In genomic region chr2:240502430-240503121, GRCh38 we compare ENCODE assay signal across 26 cellular contexts. TPM values are rescaled to one million over a fixed set of nuclear protein-coding genes. Genes with fewer than 3 reads are reported as not detected.
A peak's percentile ranks its signal among the peaks of the same experiment; 100 is the strongest.
DNase-seq lines count a peak whose midpoint lies in the region; ATAC-seq and TF ChIP-seq lines count a peak whose summit lies in the region.
"Had no signal": no experiment of that assay in that cellular context is flagged by ENCODE, and none has a peak within 500 bp of the region (broad histone marks: within the 10 kb centered on the region; RNA-seq: fewer than 3 reads in every experiment).

No MANE protein-coding gene starts in this region.

- no peaks in the 10 kb centered on the region for H3K9me3 ChIP-seq in DND-41 (ENCODE audit: insufficient read depth, low read length, severe bottlenecking)
- H3K9me3 ChIP-seq in osteoblast (ENCODE audit: low read depth, low read length) = no peaks in the 10 kb centered on the region
- H3K9me3 ChIP-seq in HAP-1 = no peaks in the 10 kb centered on the region
- H3K9me3 ChIP-seq: MG63, ovary, SJCRH30, upper lobe of left lung had no signal

- H3K4me3 ChIP-seq in DND-41 (ENCODE audit: low read depth in 1 of 2, low read length in 2 of 2) = no peak overlapping the region
- no peak overlapping the region for H3K4me3 ChIP-seq in H7 (ENCODE audit: insufficient read depth, low read depth, low read length)
- no peak overlapping the region for H3K4me3 ChIP-seq in osteoblast (ENCODE audit: insufficient read depth, low read length)
- H3K4me3 ChIP-seq in HAP-1 = no peak overlapping the region
- H3K4me3 ChIP-seq: K562, MG63, ovary, SJCRH30, smooth muscle cell, upper lobe of left lung had no signal

- H3K36me3 Mint-ChIP-seq in activated CD8-positive, alpha-beta T cell treated with anti-CD3 and anti-CD28 coated beads, Interleukin-2, amount 10 ng/mL, durations not matched to agents 7 days and 5 days (ENCODE audit: low read depth) = peaks cover 12% of the 10 kb centered on the region

- H3K9ac ChIP-seq in DND-41 (ENCODE audit: low read depth, low read length) = no peak overlapping the region

- H4K20me1 ChIP-seq in DND-41 (ENCODE audit: insufficient read depth, low read length) (no peaks in the 10 kb centered on the region; the same call in 1 of the 2 replicates), osteoblast (ENCODE audit: insufficient read depth, low read length) (no peaks in the 10 kb centered on the region)

- H3K36me3 ChIP-seq in DND-41 (ENCODE audit: insufficient read depth, low read length) = peaks cover 49% of the 10 kb centered on the region
- H3K36me3 ChIP-seq in H7 (replicated peaks; ENCODE audit: control insufficient read depth, insufficient read depth, low read length) = no peaks in the 10 kb centered on the region
- no peaks in the 10 kb centered on the region for H3K36me3 ChIP-seq in osteoblast (ENCODE audit: insufficient read depth, low read length)
- H3K36me3 ChIP-seq in HAP-1 (replicated peaks) = no peaks in the 10 kb centered on the region
- H3K36me3 ChIP-seq: ovary, SJCRH30 had no signal

- no peaks in the 10 kb centered on the region for H3K27me3 ChIP-seq in DND-41 (ENCODE audit: insufficient read depth, low read length, poor library complexity)
- no peaks in the 10 kb centered on the region for H3K27me3 ChIP-seq in H7 (ENCODE audit: control insufficient read depth, insufficient read depth, low read length)
- no peaks in the 10 kb centered on the region for H3K27me3 ChIP-seq in osteoblast (ENCODE audit: insufficient read depth, low read length)
- H3K27me3 ChIP-seq in HAP-1 (ENCODE audit: low read depth) = no peaks in the 10 kb centered on the region
- H3K27me3 ChIP-seq: MG63, ovary, SJCRH30, upper lobe of left lung had no signal

- DNase-seq in DND-41 = peak; percentile 1
- peak; percentile 42 for DNase-seq in H7
- DNase-seq in iPS-NIHi11 (ENCODE audit: low spot score) = peak; percentile 5
- peak; percentile 60 for DNase-seq in osteoblast (ENCODE audit: insufficient read length, low spot score, missing footprints)
- DNase-seq in HAP-1 (ENCODE audit: low spot score in 2 of 2) = no peak
- no peak for DNase-seq in NCI-H510A (lab: John Stamatoyannopoulos, UW)
- DNase-seq in activated CD8-positive, alpha-beta T cell treated with anti-CD3 and anti-CD28 coated beads, Interleukin-2, amount 10 ng/mL, durations not matched to agents 7 days and 5 days = no peak
- DNase-seq: activated CD4-positive, alpha-beta T cell treated with anti-CD3 and anti-CD28 coated beads for 1 hour; activated naive CD4-positive, alpha-beta T cell treated with anti-CD3 and anti-CD28 coated beads, Interleukin-2, amount 50 U/mL, for 16 hours; activated T-cell treated with anti-CD3 and anti-CD28 coated beads, Interleukin-2, amount 50 U/mL, for 72 hours; amniotic stem cell; effector memory CD4-positive, alpha-beta T cell; erythroblast; left colon; MG63; naive B cell; NCI-H2029 treated with DMSO at 0.1 percent for 48 hours; NCI-H2227 treated with DMSO at 0.1 percent for 48 hours; ovary; retina had no signal

- POLR2A ChIA-PET in activated CD8-positive, alpha-beta T cell treated with anti-CD3 and anti-CD28 coated beads, Interleukin-2, amount 10 ng/mL, durations not matched to agents 7 days and 5 days (lab: Charles Lee) = no interaction called here

- in situ Hi-C loops in HAP-1 (cut with MboI; ENCODE audit: low sequenced_read_pairs) = no loop called here

- no peak; the same call in 2 of the 3 replicates for ATAC-seq in DND-41 (ENCODE audit: insufficient read depth, low read depth)
- ATAC-seq in activated CD8-positive, alpha-beta T cell treated with anti-CD3 and anti-CD28 coated beads, Interleukin-2, amount 10 ng/mL, durations not matched to agents 7 days and 5 days = no peak
- ATAC-seq: activated T-cell treated with anti-CD3 and anti-CD28 coated beads, Interleukin-2, amount 50 U/mL, for 72 hours; K562; left colon; T-cell had no signal

- H3K79me2 ChIP-seq in DND-41 (ENCODE audit: insufficient read depth, low read length) (no peaks in the 10 kb centered on the region), osteoblast (ENCODE audit: insufficient read depth, low read length) (no peaks in the 10 kb centered on the region)

- no peak overlapping the region for H3K27ac ChIP-seq in DND-41 (ENCODE audit: low read length)
- no peak overlapping the region for H3K27ac ChIP-seq in osteoblast (ENCODE audit: low read depth, low read length)
- H3K27ac ChIP-seq: C4-2B, ovary, SJCRH30, upper lobe of left lung had no signal

- no peak overlapping the region for H3K27ac Mint-ChIP-seq in activated CD8-positive, alpha-beta T cell treated with anti-CD3 and anti-CD28 coated beads, Interleukin-2, amount 10 ng/mL, durations not matched to agents 7 days and 5 days
- H3K27ac Mint-ChIP-seq: activated T-cell treated with anti-CD3 and anti-CD28 coated beads, Interleukin-2, amount 50 U/mL, for 72 hours; naive B cell; T-cell had no signal

- no peak for TF ChIP-seq CTCF in DND-41 (IDR thresholded peaks at IDR 0.05; ENCODE audit: borderline replicate concordance, extremely low read depth, low read length, poor library complexity, severe bottlenecking)
- TF ChIP-seq CTCF in osteoblast (IDR thresholded peaks at IDR 0.05; ENCODE audit: extremely low read depth, low read depth, low read length) = no peak

- H3K4me3 Mint-ChIP-seq in activated CD8-positive, alpha-beta T cell treated with anti-CD3 and anti-CD28 coated beads, Interleukin-2, amount 10 ng/mL, durations not matched to agents 7 days and 5 days = no peak overlapping the region
- H3K4me3 Mint-ChIP-seq: activated T-cell treated with anti-CD3 and anti-CD28 coated beads, Interleukin-2, amount 50 U/mL, for 72 hours; naive B cell; T-cell had no signal

- H2AFZ ChIP-seq in DND-41 (ENCODE audit: low read depth, low read length) (no peak overlapping the region), osteoblast (ENCODE audit: low read length) (no peak overlapping the region)

- H3K4me1 ChIP-seq in DND-41 (ENCODE audit: insufficient read depth, low read length) = no peaks in the 10 kb centered on the region
- H3K4me1 ChIP-seq in osteoblast (ENCODE audit: insufficient read depth, low read length) = no peaks in the 10 kb centered on the region
- H3K4me1 ChIP-seq in HAP-1 = no peaks in the 10 kb centered on the region
- H3K4me1 ChIP-seq: upper lobe of left lung had no signal

- H3K4me2 ChIP-seq in DND-41 (ENCODE audit: insufficient read depth, low read length) (no peak overlapping the region), osteoblast (ENCODE audit: insufficient read depth, low read length) (no peak overlapping the region)
- H3K4me2 ChIP-seq: smooth muscle cell had no signal

- H3K4me1 Mint-ChIP-seq in activated CD8-positive, alpha-beta T cell treated with anti-CD3 and anti-CD28 coated beads, Interleukin-2, amount 10 ng/mL, durations not matched to agents 7 days and 5 days (ENCODE audit: low read depth) = no peaks in the 10 kb centered on the region
- H3K4me1 Mint-ChIP-seq: T-cell had no signal

- H3K9me3 Mint-ChIP-seq in activated CD8-positive, alpha-beta T cell treated with anti-CD3 and anti-CD28 coated beads, Interleukin-2, amount 10 ng/mL, durations not matched to agents 7 days and 5 days (ENCODE audit: insufficient read depth) = no peaks in the 10 kb centered on the region
- H3K9me3 Mint-ChIP-seq: activated T-cell treated with anti-CD3 and anti-CD28 coated beads, Interleukin-2, amount 50 U/mL, for 72 hours; naive B cell; T-cell had no signal

- CTCF ChIA-PET in activated CD8-positive, alpha-beta T cell treated with anti-CD3 and anti-CD28 coated beads, Interleukin-2, amount 10 ng/mL, durations not matched to agents 7 days and 5 days (lab: Charles Lee) = no interaction called here

- H3K27me3 Mint-ChIP-seq in activated CD8-positive, alpha-beta T cell treated with anti-CD3 and anti-CD28 coated beads, Interleukin-2, amount 10 ng/mL, durations not matched to agents 7 days and 5 days (ENCODE audit: low read depth) = no peaks in the 10 kb centered on the region
- H3K27me3 Mint-ChIP-seq: naive B cell, T-cell had no signal

RNA-seq across cellular contexts. Expression of gene ANKMY1, which starts 55.2 kb away (rescaled TPM):
- 3.6 and 8.9 TPM in 2 replicates for total RNA-seq in H7 (2014; rRNA removed; shearing (Covaris generic))
- total RNA-seq in osteoblast = 11.2 and 11.5 TPM in 2 replicates
- total RNA-seq in activated CD8-positive, alpha-beta T cell treated with anti-CD3 and anti-CD28 coated beads, Interleukin-2, amount 10 ng/mL, durations not matched to agents 7 days and 5 days = 10 to 100 TPM; 27.9 to 33.3 TPM

RNA-seq across cellular contexts. Expression of gene DUSP28, which starts 57.6 kb away (rescaled TPM):
- 2.4 and 2.5 TPM in 2 replicates for total RNA-seq in H7 (2014; rRNA removed; shearing (Covaris generic))
- total RNA-seq in osteoblast = 3.2 and 4.7 TPM in 2 replicates
- total RNA-seq in activated CD8-positive, alpha-beta T cell treated with anti-CD3 and anti-CD28 coated beads, Interleukin-2, amount 10 ng/mL, durations not matched to agents 7 days and 5 days = 1 to 10 TPM; 6.8 to 8.1 TPM

Comparison
In these comparisons a context has a peak if more than half of its experiments do, and no peak if none do; other contexts are left out.
1. DNase-seq: peak in DND-41 (single experiment), H7 (single experiment), iPS-NIHi11 (single experiment) and osteoblast (single experiment); none in HAP-1 (0 of 2), NCI-H510A (single experiment) and activated CD8-positive, alpha-beta T cell treated with anti-CD3 and anti-CD28 coated beads, Interleukin-2, amount 10 ng/mL, durations not matched to agents 7 days and 5 days (single experiment).